Comparison of ENCODE assay signal across 22 cellular contexts in the genomic region with DNA sequence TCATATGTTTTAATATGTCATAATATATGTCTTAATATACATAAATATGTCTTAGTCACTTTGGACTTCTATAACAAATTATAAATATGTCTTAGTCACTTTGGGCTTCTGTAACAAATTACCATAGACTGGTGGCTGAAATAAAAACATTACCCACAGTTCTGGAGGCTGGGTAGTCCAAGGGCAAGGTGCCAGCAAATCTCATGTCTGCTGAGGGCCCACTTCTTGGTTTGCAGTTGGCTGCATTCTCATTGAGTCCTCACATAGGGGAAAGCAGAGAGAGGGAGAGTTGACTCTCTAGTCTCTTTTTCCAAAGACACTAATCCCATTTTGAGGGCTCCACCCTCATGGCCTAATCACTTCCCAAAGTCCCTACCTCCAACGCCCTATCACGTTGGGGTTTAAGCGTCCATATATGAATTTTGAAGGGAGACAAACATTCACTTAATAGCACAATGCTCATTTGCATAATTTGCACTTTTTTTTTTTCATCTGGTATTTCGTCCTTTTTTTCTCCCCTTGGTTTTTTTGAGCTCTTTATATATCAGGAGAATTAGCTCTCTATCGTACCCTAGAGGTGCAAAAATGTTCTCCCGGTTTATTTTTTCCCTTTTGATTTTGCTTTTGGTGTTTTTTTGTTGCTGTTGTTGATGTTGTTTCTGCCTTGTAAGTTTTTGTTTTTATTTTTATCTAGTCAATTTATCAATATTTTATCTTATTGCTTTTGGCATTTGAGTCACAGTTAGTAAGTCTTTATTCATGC.
A peak's percentile ranks its signal among the peaks of the same experiment; 100 is the strongest.
DNase-seq lines count a peak whose midpoint lies in the region; ATAC-seq, FAIRE-seq and TF ChIP-seq lines count a peak whose summit lies in the region.
"Had no signal": no experiment of that assay in that cellular context is flagged by ENCODE, and none has a peak within 500 bp of the region (broad histone marks: within the 10 kb centered on the region; RNA-seq: fewer than 3 reads in every experiment).

No MANE protein-coding gene starts in this region.

- no peaks in the 10 kb centered on the region for H3K9me3 Mint-ChIP-seq in natural killer cell
- H3K9me3 Mint-ChIP-seq: activated CD4-positive, alpha-beta T cell treated with anti-CD3 and anti-CD28 coated beads, Interleukin-2, amount 10 ng/mL, durations not matched to agents 24 days and 14 days; activated naive CD8-positive, alpha-beta T cell treated with anti-CD3 and anti-CD28 coated beads, Interleukin-2, amount 10 ng/mL, durations not matched to agents 7 days and 5 days; activated T-helper 17 cell treated with anti-CD3 and anti-CD28 coated beads, Interleukin-2, amount 50 U/mL, for 72 hours; immature natural killer cell had no signal

- FAIRE-seq in GM18507 (lab: Jason Lieb, UNC), result peak; percentile 18
- no peak for FAIRE-seq in urothelium cell line (lab: Jason Lieb, UNC)

- H3K27me3 ChIP-seq in BLaER1 treated with 17β-estradiol and CSF1 and Interleukin-3, amounts not matched to agents 10 nM and 100 nM, result no peaks in the 10 kb centered on the region
- H3K27me3 ChIP-seq: stomach, transverse colon had no signal

- H3K9me3 ChIP-seq in BLaER1 treated with 17β-estradiol and CSF1 and Interleukin-3, amounts not matched to agents 10 nM and 100 nM (replicated peaks in 1 of 11), result peaks cover 0 to 23% (median 6%) of the 10 kb centered on the region in 11 experiments; a peak in 12 of 22 replicates
- H3K9me3 ChIP-seq: mucosa of descending colon, stomach, transverse colon had no signal

- peak in 1 of 3 donors; percentile 23 for ATAC-seq in natural killer cell
- ATAC-seq: activated T-helper 17 cell treated with anti-CD3 and anti-CD28 coated beads, Interleukin-2, amount 50 U/mL, for 72 hours; mucosa of descending colon; Right ventricle myocardium inferior had no signal

- TF ChIP-seq CTCF in astrocyte of the spinal cord (IDR thresholded peaks at IDR 0.05; ENCODE audit: low read depth, low read length), result peak; percentile 16
- TF ChIP-seq CTCF in natural killer cell (IDR thresholded peaks at IDR 0.05), result no peak

- no peaks in the 10 kb centered on the region for H3K36me3 Mint-ChIP-seq in natural killer cell
- H3K36me3 Mint-ChIP-seq: activated naive CD8-positive, alpha-beta T cell treated with anti-CD3 and anti-CD28 coated beads, Interleukin-2, amount 10 ng/mL, durations not matched to agents 7 days and 5 days had no signal

- H3K4me1 Mint-ChIP-seq in natural killer cell, result peaks cover 28 to 46% of the 10 kb centered on the region in 2 donors

- intact Hi-C loops in natural killer cell (cut with micrococcal nuclease), result no loop called here

- no peaks in the 10 kb centered on the region for H4K20me1 ChIP-seq in BLaER1 treated with 17β-estradiol and CSF1 and Interleukin-3, amounts not matched to agents 10 nM and 100 nM

- peak overlapping the region in 6 of 11 experiments; percentile 64 to 73 (median 72); a peak in 11 of 22 replicates for H3K27ac ChIP-seq in BLaER1 treated with 17β-estradiol and CSF1 and Interleukin-3, amounts not matched to agents 10 nM and 100 nM
- H3K27ac ChIP-seq: KMS-11, stomach, transverse colon had no signal

- H3K4me3 ChIP-seq in BLaER1 treated with 17β-estradiol and CSF1 and Interleukin-3, amounts not matched to agents 10 nM and 100 nM, result no peak overlapping the region
- H3K4me3 ChIP-seq in astrocyte of the spinal cord (ENCODE audit: low read depth, low read length), result no peak overlapping the region
- H3K4me3 ChIP-seq: mucosa of descending colon, stomach, transverse colon had no signal

- H3K4me2 ChIP-seq in BLaER1 treated with 17β-estradiol and CSF1 and Interleukin-3, amounts not matched to agents 10 nM and 100 nM, result peak overlapping the region in 5 of 11 experiments; percentile 24 to 80 (median 64); a peak in 8 of 22 replicates

- in situ Hi-C loops in astrocyte of the spinal cord (cut with HindIII; ENCODE audit: low sequenced_read_pairs), result no loop called here

- no peak overlapping the region for H3K4me3 Mint-ChIP-seq in natural killer cell
- H3K4me3 Mint-ChIP-seq: activated CD4-positive, alpha-beta T cell treated with anti-CD3 and anti-CD28 coated beads, Interleukin-2, amount 10 ng/mL, durations not matched to agents 24 days and 14 days; activated naive CD8-positive, alpha-beta T cell treated with anti-CD3 and anti-CD28 coated beads, Interleukin-2, amount 10 ng/mL, durations not matched to agents 7 days and 5 days; activated T-helper 17 cell treated with anti-CD3 and anti-CD28 coated beads, Interleukin-2, amount 50 U/mL, for 72 hours; immature natural killer cell had no signal

- H3K27ac Mint-ChIP-seq in natural killer cell, result peak overlapping the region; percentile 2 to 56
- H3K27ac Mint-ChIP-seq: activated CD4-positive, alpha-beta T cell treated with anti-CD3 and anti-CD28 coated beads, Interleukin-2, amount 10 ng/mL, durations not matched to agents 24 days and 14 days; activated naive CD8-positive, alpha-beta T cell treated with anti-CD3 and anti-CD28 coated beads, Interleukin-2, amount 10 ng/mL, durations not matched to agents 7 days and 5 days; activated T-helper 17 cell treated with anti-CD3 and anti-CD28 coated beads, Interleukin-2, amount 50 U/mL, for 72 hours had no signal

- H3K4me1 ChIP-seq in BLaER1 treated with 17β-estradiol and CSF1 and Interleukin-3, amounts not matched to agents 10 nM and 100 nM, result peaks cover 12 to 51% (median 36%) of the 10 kb centered on the region in 10 experiments
- H3K4me1 ChIP-seq: transverse colon had no signal

- H3K9ac ChIP-seq in BLaER1 treated with 17β-estradiol and CSF1 and Interleukin-3, amounts not matched to agents 10 nM and 100 nM, result no peak overlapping the region
- H3K9ac ChIP-seq: KMS-11 had no signal

- H3K36me3 ChIP-seq in BLaER1 treated with 17β-estradiol and CSF1 and Interleukin-3, amounts not matched to agents 10 nM and 100 nM, result peaks cover 0 to 4% (median 0%) of the 10 kb centered on the region in 11 experiments; a peak in 1 of 22 replicates
- H3K36me3 ChIP-seq: stomach, transverse colon had no signal

- DNase-seq in GM18507 (ENCODE audit: extremely low spot score, insufficient read length, low read depth) (no peak), astrocyte of the spinal cord (ENCODE audit: low read depth, low spot score) (no peak), natural killer cell (no peak), urothelium cell line (ENCODE audit: low spot score) (no peak), NCI-H1436 (lab: John Stamatoyannopoulos, UW) (no peak)
- no peak for DNase-seq in activated CD4-positive, alpha-beta T cell treated with anti-CD3 and anti-CD28 coated beads, Interleukin-2, amount 50 U/mL, for 48 hours
- DNase-seq: activated CD4-positive, alpha-beta T cell treated with anti-CD3 and anti-CD28 coated beads, Interleukin-2, amount 10 ng/mL, durations not matched to agents 24 days and 14 days; activated naive CD8-positive, alpha-beta T cell treated with anti-CD3 and anti-CD28 coated beads, Interleukin-2, amount 10 ng/mL, durations not matched to agents 7 days and 5 days; cortex of kidney; foreskin fibroblast; immature natural killer cell; mucosa of descending colon; NCI-H1105; NCI-H2107; NCI-H526; stimulated activated CD4-positive, alpha-beta T cell treated with anti-CD3 and anti-CD28 coated beads, Interleukin-4, amount 100 ng/mL, for 4 hours; stomach; transverse colon had no signal

- no peaks in the 10 kb centered on the region for H3K27me3 Mint-ChIP-seq in natural killer cell (ENCODE audit: low read depth in 2 of 2)
- H3K27me3 Mint-ChIP-seq: activated T-helper 17 cell treated with anti-CD3 and anti-CD28 coated beads, Interleukin-2, amount 50 U/mL, for 72 hours had no signal
